ENCODE assay signal across 30 cellular contexts in genomic region chr1:67317803-67318202, GRCh38. TPM values are rescaled to one million over a fixed set of nuclear protein-coding genes. Genes with fewer than 3 reads are reported as not detected.
"Had no signal": no experiment of that assay in that cellular context is flagged by ENCODE, and none has a peak within 500 bp of the region (broad histone marks: within the 10 kb centered on the region; RNA-seq: fewer than 3 reads in every experiment).

No MANE protein-coding gene starts in this region.

- H3K4me1 Mint-ChIP-seq: endodermal cell, nephron progenitor cell had no signal

- ATAC-seq: esophagus mucosa, heart right ventricle, left lobe of liver, mucosa of descending colon, WTC11 had no signal

- H3K36me3 Mint-ChIP-seq: WTC11 had no signal

- H3K27ac Mint-ChIP-seq: activated naive CD4-positive, alpha-beta T cell treated with anti-CD3 and anti-CD28 coated beads, Interleukin-2, amount 10 ng/mL, durations not matched to agents 7 days and 5 days; activated T-helper 1 cell treated with anti-CD3 and anti-CD28 coated beads, Interleukin-12 subunit alpha, Interleukin-12 subunit beta, Interleukin-2, Interleukin-4 antibody, amounts not matched to agents 30 ng/mL and 10 ng/mL and 1 ng/mL, durations not matched to agents 14 hours and 24 hours and 36 hours; dendritic cell treated with granulocyte-macrophage colony-stimulating factor and Interleukin-4, amounts not matched to agents 40 ng/mL and 50 ng/mL, for 4 days; endodermal cell; nephron progenitor cell; progenitor cell of endocrine pancreas; WTC11 had no signal

- DNase-seq: activated CD4-positive, alpha-beta T cell treated with anti-CD3 and anti-CD28 coated beads for 1 hour; activated CD4-positive, alpha-beta T cell treated with anti-CD3 and anti-CD28 coated beads, Interleukin-2, amount 50 U/mL, for 1 hour; activated CD8-positive, alpha-beta memory T cell treated with anti-CD3 and anti-CD28 coated beads, Interleukin-2, amount 50 U/mL, for 4 hours; activated gamma-delta T cell; activated naive CD4-positive, alpha-beta T cell treated with anti-CD3 and anti-CD28 coated beads, Interleukin-2, amount 10 ng/mL, durations not matched to agents 7 days and 5 days; activated T-cell treated with anti-CD3 and anti-CD28 coated beads, Interleukin-2, amount 50 U/mL, for 1 hour; central memory CD4-positive, alpha-beta T cell; endodermal cell; foreskin fibroblast; heart right ventricle; kidney glomerular epithelial cell; mucosa of descending colon; nephron progenitor cell; ovary; sigmoid colon; stimulated activated CD4-positive, alpha-beta T cell treated with anti-CD3 and anti-CD28 coated beads, Interleukin-1b, Interleukin-23, amount 100 ng/mL, for 48 hours; stimulated activated CD4-positive, alpha-beta T cell treated with anti-CD3 and anti-CD28 coated beads, Interleukin-4, amount 100 ng/mL, for 4 hours; stimulated activated CD8-positive, alpha-beta memory T cell treated with anti-CD3 and anti-CD28 coated beads, Interleukin-4, amount 100 ng/mL, for 48 hours; stimulated activated naive CD4-positive, alpha-beta T cell; T-helper 2 cell; testis; transverse colon had no signal

- H3K4me3 Mint-ChIP-seq: activated naive CD4-positive, alpha-beta T cell treated with anti-CD3 and anti-CD28 coated beads, Interleukin-2, amount 10 ng/mL, durations not matched to agents 7 days and 5 days; activated T-helper 1 cell treated with anti-CD3 and anti-CD28 coated beads, Interleukin-12 subunit alpha, Interleukin-12 subunit beta, Interleukin-2, Interleukin-4 antibody, amounts not matched to agents 30 ng/mL and 10 ng/mL and 1 ng/mL, durations not matched to agents 14 hours and 24 hours and 36 hours; dendritic cell treated with granulocyte-macrophage colony-stimulating factor and Interleukin-4, amounts not matched to agents 40 ng/mL and 50 ng/mL, for 4 days; endodermal cell; nephron progenitor cell; WTC11 had no signal

- H3K27me3 Mint-ChIP-seq: activated naive CD4-positive, alpha-beta T cell treated with anti-CD3 and anti-CD28 coated beads, Interleukin-2, amount 10 ng/mL, durations not matched to agents 7 days and 5 days; dendritic cell treated with granulocyte-macrophage colony-stimulating factor and Interleukin-4, amounts not matched to agents 40 ng/mL and 50 ng/mL, for 4 days had no signal

- H3K9me3 Mint-ChIP-seq: activated naive CD4-positive, alpha-beta T cell treated with anti-CD3 and anti-CD28 coated beads, Interleukin-2, amount 10 ng/mL, durations not matched to agents 7 days and 5 days; activated T-helper 1 cell treated with anti-CD3 and anti-CD28 coated beads, Interleukin-12 subunit alpha, Interleukin-12 subunit beta, Interleukin-2, Interleukin-4 antibody, amounts not matched to agents 30 ng/mL and 10 ng/mL and 1 ng/mL, durations not matched to agents 14 hours and 24 hours and 36 hours; dendritic cell treated with granulocyte-macrophage colony-stimulating factor and Interleukin-4, amounts not matched to agents 40 ng/mL and 50 ng/mL, for 4 days; endodermal cell; nephron progenitor cell had no signal

RNA-seq across cellular contexts. Expression of gene IL12RB2, which starts 10.1 kb away (rescaled TPM):
- total RNA-seq: myocyte, progenitor cell of endocrine pancreas, smooth muscle cell had no signal
